Comparison of ENCODE assay signal across 8 cellular contexts in the genomic region with DNA sequence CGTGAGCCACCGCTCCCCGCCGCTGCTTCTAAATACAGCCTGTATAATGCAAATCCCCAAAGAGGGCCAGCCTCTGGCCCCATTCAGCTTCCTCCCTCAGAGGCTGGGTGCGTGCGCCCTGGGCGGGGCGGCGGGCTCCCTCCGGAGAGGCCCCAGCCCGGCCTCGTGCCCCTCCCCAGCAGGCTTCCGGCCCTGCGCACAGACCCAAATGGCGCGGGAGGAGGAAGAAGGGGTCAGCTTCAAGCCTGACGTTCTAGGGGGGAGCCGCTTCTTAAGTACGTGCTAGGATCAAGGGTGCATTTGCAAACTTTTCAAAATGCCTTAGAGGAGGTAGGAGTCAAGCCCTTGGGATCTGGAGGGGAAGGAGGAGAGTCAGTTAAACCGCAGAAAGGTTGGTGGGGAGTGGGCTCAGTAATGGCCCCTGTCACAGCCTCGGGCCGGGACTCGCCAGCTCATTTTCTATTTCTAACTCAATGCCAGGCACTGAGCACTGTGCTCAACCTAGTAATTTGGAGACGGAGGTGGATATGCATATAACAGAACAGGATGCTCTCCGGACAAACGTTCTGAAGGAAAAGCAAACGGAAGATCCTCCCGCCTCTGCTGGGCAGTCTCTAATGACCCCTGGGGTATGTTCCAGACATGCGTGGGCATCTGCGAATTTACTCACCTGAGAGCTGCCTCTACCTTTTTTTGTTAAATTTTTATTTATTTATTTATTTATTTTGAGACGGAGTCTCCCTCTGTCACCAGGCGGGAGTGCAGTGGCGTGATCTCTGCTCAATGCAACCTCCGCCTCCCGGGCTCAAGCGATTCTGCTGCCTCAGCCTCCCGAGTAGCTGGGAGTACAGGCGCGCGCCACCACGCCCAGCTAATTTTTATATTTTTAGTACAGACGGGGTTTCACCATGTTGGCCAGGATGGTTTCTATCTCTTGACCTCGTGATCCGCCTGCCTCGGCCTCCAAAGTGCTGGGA. TPM values are rescaled to one million over a fixed set of nuclear protein-coding genes. Genes with fewer than 3 reads are reported as not detected.
DNase-seq lines count a peak whose midpoint lies in the region; ATAC-seq and TF ChIP-seq lines count a peak whose summit lies in the region.

No MANE protein-coding gene starts in this region.

- intact Hi-C loops in posterior vena cava (cut with DNase I), result no loop called here

- CTCF ChIA-PET in HEK293T (lab: Yijun Ruan, JAX), result no interaction called here

- POLR2A ChIA-PET in HEK293T (lab: Yijun Ruan, JAX), result interaction anchor here (1.0 to 2.1 kb wide), 2 partner anchors 120 to 121 kb away, joined by 3 to 9 read pairs; a partner anchor contains a TSS

- peak; percentile 90 for ATAC-seq in GM19025 (IDR thresholded peaks at IDR 0.05; ENCODE audit: low read depth, unreplicated experiment)
- peak; percentile 72 for ATAC-seq in HG03095 (IDR thresholded peaks at IDR 0.05; ENCODE audit: unreplicated experiment)

- peak; percentile 44 to 88 (median 62) for DNase-seq in T-helper 2 cell
- peak; percentile 57 for DNase-seq in effector CD8-positive, alpha-beta T cell (lab: John Stamatoyannopoulos, UW)
- DNase-seq in posterior vena cava (ENCODE audit: low spot score), result peak; percentile 94
- DNase-seq in HEK293T (ENCODE audit: extremely low spot score), result no peak
- no peak for DNase-seq in ecto neural progenitor cell (ENCODE audit: low spot score)
- no peak for DNase-seq in cerebellum (ENCODE audit: low spot score)

TF ChIP-seq in HEK293T, 16 proteins besides CTCF, POLR2A, EP300 and RAD21:
- no peak for TF ChIP-seq BHLHE40 (IDR thresholded peaks at IDR 0.05; ENCODE audit: borderline replicate concordance)
- TF ChIP-seq SP1 (IDR thresholded peaks at IDR 0.05), result no peak
- TF ChIP-seq ELF4 (IDR thresholded peaks at IDR 0.05), result no peak
- no peak for TF ChIP-seq TARDBP (IDR thresholded peaks at IDR 0.05)
- TF ChIP-seq LEF1 (IDR thresholded peaks at IDR 0.05; ENCODE audit: borderline replicate concordance), result no peak
- TF ChIP-seq L3MBTL2 (conservative IDR thresholded peaks at IDR 0.05), result no peak
- TF ChIP-seq FOXM1 (IDR thresholded peaks at IDR 0.05; ENCODE audit: borderline replicate concordance), result no peak
- no peak for TF ChIP-seq ZNF384 (IDR thresholded peaks at IDR 0.05)
TF ChIP-seq in HEK293T: peak in this region for 0.

RNA-seq across cellular contexts. Expression of a gene that starts 32.3 kb away (rescaled TPM):
- total RNA-seq in posterior vena cava, result 1 to 10 TPM; 4.6 to 5.6 TPM
- 0.82 TPM for total RNA-seq in cerebellum

Comparison
In these comparisons a context has a peak if more than half of its experiments do, and no peak if none do; other contexts are left out.
1. DNase-seq: peak in T-helper 2 cell (5 of 5), effector CD8-positive, alpha-beta T cell (single experiment) and posterior vena cava (single experiment); none in HEK293T (single experiment), ecto neural progenitor cell (single experiment) and cerebellum (single experiment).